In genomic region chr5:163458778-163459405, GRCh38 we compare ENCODE assay signal across 8 cellular contexts. TPM values are rescaled to one million over a fixed set of nuclear protein-coding genes. Genes with fewer than 3 reads are reported as not detected.
A peak's percentile ranks its signal among the peaks of the same experiment; 100 is the strongest.
DNase-seq lines count a peak whose midpoint lies in the region; ATAC-seq and TF ChIP-seq lines count a peak whose summit lies in the region.

No MANE protein-coding gene starts in this region.

- peaks cover 20% of the 10 kb centered on the region for H3K79me2 ChIP-seq in neural cell (replicated peaks; ENCODE audit: insufficient read depth, low read length)

- H3K9me2 ChIP-seq in neural cell (ENCODE audit: insufficient read depth, low read length) = no peaks in the 10 kb centered on the region

- no peak for TF ChIP-seq EP300 in neural cell (conservative IDR thresholded peaks at IDR 0.05; ENCODE audit: poor library complexity, severe bottlenecking)

- H3K4me3 ChIP-seq in CD8-positive, alpha-beta T cell (ENCODE audit: low read depth, low read length) = peak overlapping the region; percentile 77
- H3K4me3 ChIP-seq in colonic mucosa (peak overlapping the region; percentile 68), neural cell (ENCODE audit: low read length) (peak overlapping the region; percentile 76)

- no peak for TF ChIP-seq CTCF in CD8-positive, alpha-beta T cell (IDR thresholded peaks at IDR 0.05)
- TF ChIP-seq CTCF in colonic mucosa (IDR thresholded peaks at IDR 0.05) (no peak), neural cell (IDR thresholded peaks at IDR 0.05; ENCODE audit: poor library complexity, severe bottlenecking) (no peak)

- no peaks in the 10 kb centered on the region for H3K9me3 ChIP-seq in CD8-positive, alpha-beta T cell (ENCODE audit: low read length)
- no peaks in the 10 kb centered on the region for H3K9me3 ChIP-seq in colonic mucosa
- no peaks in the 10 kb centered on the region for H3K9me3 ChIP-seq in neural cell (ENCODE audit: low read length)

- H3K27me3 Mint-ChIP-seq in CD8-positive, alpha-beta T cell (ENCODE audit: low read depth) = no peaks in the 10 kb centered on the region

- POLR2A ChIA-PET in CD8-positive, alpha-beta T cell (lab: Charles Lee) = interaction anchor here (1.2 to 8.7 kb wide), 6 partner anchors 9 to 50 kb away, joined by 3 to 107 read pairs (median 20); partner anchors contain the start of genes CCNG1 and MAT2B

- TF ChIP-seq RAD21 in neural cell (conservative IDR thresholded peaks at IDR 0.05) = no peak

- peak overlapping the region; percentile 85 for H3K4me2 ChIP-seq in neural cell (ENCODE audit: low read length)

- H3K36me3 Mint-ChIP-seq in CD8-positive, alpha-beta T cell = peaks cover 30% of the 10 kb centered on the region

- no peaks in the 10 kb centered on the region for H3K36me3 ChIP-seq in CD8-positive, alpha-beta T cell (ENCODE audit: insufficient read depth, low read length)
- H3K36me3 ChIP-seq in colonic mucosa = no peaks in the 10 kb centered on the region
- H3K36me3 ChIP-seq in neural cell (ENCODE audit: insufficient read depth, low read length) = peaks cover 4% of the 10 kb centered on the region

- no peaks in the 10 kb centered on the region for H3K9me3 Mint-ChIP-seq in CD8-positive, alpha-beta T cell

- H3F3A ChIP-seq in neural cell (ENCODE audit: insufficient read depth, low read length, poor library complexity, severe bottlenecking) = peaks cover 3% of the 10 kb centered on the region

- intact Hi-C loops in CD8-positive, alpha-beta T cell (cut with DNase I, micrococcal nuclease) = loop anchor here in 1 of 2 experiments (1.0 kb wide), 1 partner anchor 21 kb away; no protein-coding TSS in a partner anchor
- intact Hi-C loops in colonic mucosa (cut with DNase I) = no loop called here

- H4K20me1 ChIP-seq in neural cell (ENCODE audit: insufficient read depth) = no peaks in the 10 kb centered on the region

- no peaks in the 10 kb centered on the region for H3K27me3 ChIP-seq in CD8-positive, alpha-beta T cell (ENCODE audit: insufficient read depth, low read length)
- H3K27me3 ChIP-seq in colonic mucosa (no peaks in the 10 kb centered on the region), neural cell (ENCODE audit: insufficient read depth, low read depth, low read length) (no peaks in the 10 kb centered on the region)

- H3K27ac Mint-ChIP-seq in CD8-positive, alpha-beta T cell = peak overlapping the region; percentile 99

- no peak for DNase-seq in CD8-positive, alpha-beta T cell
- DNase-seq in MV-4-11 (lab: John Stamatoyannopoulos, UW) = peak; percentile 2
- no peak for DNase-seq in colonic mucosa
- no peak for DNase-seq in C1 segment of cervical spinal cord (lab: John Stamatoyannopoulos, UW)
- no peak for DNase-seq in NCI-H510A treated with DMSO at 0.1 percent for 48 hours (lab: John Stamatoyannopoulos, UW)
- no peak for DNase-seq in superior temporal gyrus (ENCODE audit: extremely low spot score)

- H3K4me1 Mint-ChIP-seq in CD8-positive, alpha-beta T cell (ENCODE audit: low read depth) = peaks cover 49% of the 10 kb centered on the region

- H3K9ac ChIP-seq in colonic mucosa (ENCODE audit: low read depth in 2 of 2, low read length in 2 of 2) = peak overlapping the region; percentile 90
- H3K9ac ChIP-seq in neural cell (ENCODE audit: low read length) = peak overlapping the region; percentile 82

- H2AFZ ChIP-seq in neural cell (ENCODE audit: low read depth, low read length) = peak overlapping the region; percentile 85

- peaks cover 38% of the 10 kb centered on the region for H3K4me1 ChIP-seq in CD8-positive, alpha-beta T cell (ENCODE audit: insufficient read depth, low read length)
- H3K4me1 ChIP-seq in colonic mucosa = peaks cover 5% of the 10 kb centered on the region

- no peak for ATAC-seq in CD8-positive, alpha-beta T cell
- no peak for ATAC-seq in GM18873 (IDR thresholded peaks at IDR 0.05; ENCODE audit: low FRiP score, unreplicated experiment)

- CTCF ChIA-PET in CD8-positive, alpha-beta T cell (lab: Charles Lee) = interaction anchor here (0.8 to 3.7 kb wide), 8 partner anchors 11 to 50 kb away, joined by 3 to 20 read pairs (median 4); partner anchors contain the start of gene MAT2B

- peak overlapping the region; percentile 90 for H3K27ac ChIP-seq in CD8-positive, alpha-beta T cell (ENCODE audit: low read depth, low read length)
- peak overlapping the region; percentile 80 for H3K27ac ChIP-seq in colonic mucosa
- H3K27ac ChIP-seq in neural cell (ENCODE audit: low read length) = peak overlapping the region; percentile 87

- peak overlapping the region; percentile 97 for H3K4me3 Mint-ChIP-seq in CD8-positive, alpha-beta T cell

TF ChIP-seq in neural cell, 6 proteins besides CTCF, POLR2A, EP300 and RAD21:
- no peak for TF ChIP-seq POLR2AphosphoS5 (IDR thresholded peaks at IDR 0.05)
- TF ChIP-seq EZH2 (IDR thresholded peaks at IDR 0.05; ENCODE audit: borderline replicate concordance, insufficient read depth, low read length, poor library complexity, severe bottlenecking) = no peak
- TF ChIP-seq MXI1 (conservative IDR thresholded peaks at IDR 0.05; ENCODE audit: poor library complexity, severe bottlenecking) = no peak

RNA-seq across cellular contexts. Expression of gene NUDCD2, which starts 1.0 kb away (rescaled TPM):
- total RNA-seq in CD8-positive, alpha-beta T cell = 10 to 100 TPM; 16.5 to 17.7 TPM
- 10 to 100 TPM; 24.6 to 32.9 TPM for total RNA-seq in colonic mucosa
- polyA plus RNA-seq in neural cell = 17.7 and 28.2 TPM in 2 replicates
- polyA minus RNA-seq in neural cell = 16.6 and 21.8 TPM in 2 replicates

RNA-seq across cellular contexts. Expression of gene HMMR, which starts 1.5 kb away (rescaled TPM):
- under 1 TPM; 0.67 to 0.76 TPM for total RNA-seq in CD8-positive, alpha-beta T cell
- total RNA-seq in colonic mucosa = 10 to 100 TPM; 10.6 to 44.5 TPM
- 2.6 and 3.5 TPM in 2 replicates for polyA plus RNA-seq in neural cell
- 1.7 and 2.8 TPM in 2 replicates for polyA minus RNA-seq in neural cell

RNA-seq across cellular contexts. Expression of gene CCNG1, which starts 21.5 kb away (rescaled TPM):
- 100 to 1,000 TPM; 114 to 126 TPM for total RNA-seq in CD8-positive, alpha-beta T cell
- 100 to 1,000 TPM; 149 to 265 TPM for total RNA-seq in colonic mucosa
- polyA plus RNA-seq in neural cell = 106 and 115 TPM in 2 replicates
- 165 and 182 TPM in 2 replicates for polyA minus RNA-seq in neural cell

RNA-seq across cellular contexts. Expression of gene MAT2B, which starts 46.5 kb away (rescaled TPM):
- total RNA-seq in CD8-positive, alpha-beta T cell = 10 to 100 TPM; 25.1 to 31.4 TPM
- 10 to 100 TPM; 63.4 to 86.7 TPM for total RNA-seq in colonic mucosa
- polyA plus RNA-seq in neural cell = 28.5 and 31.8 TPM in 2 replicates
- 30.4 and 40.1 TPM in 2 replicates for polyA minus RNA-seq in neural cell

Comparison
In these comparisons a context has a peak if more than half of its experiments do, and no peak if none do; other contexts are left out.
1. RNA of gene HMMR, which starts 1.5 kb away (total RNA-seq): 10.6 to 44.5 TPM in colonic mucosa; 0.67 to 0.76 TPM in CD8-positive, alpha-beta T cell; every median in the first group is over 4 times any median in the second.
2. Peak in every context shown above with its lines, with median percentiles within 50 percentile points of each other: H3K27ac ChIP-seq and H3K4me3 ChIP-seq.